ENCODE assay signal across 25 cellular contexts in genomic region chr1:15973772-15974171, GRCh38. TPM values are rescaled to one million over a fixed set of nuclear protein-coding genes. Genes with fewer than 3 reads are reported as not detected.
DNase-seq lines count a peak whose midpoint lies in the region; ATAC-seq, FAIRE-seq and TF ChIP-seq lines count a peak whose summit lies in the region.
"Had no signal": no experiment of that assay in that cellular context is flagged by ENCODE, and none has a peak within 500 bp of the region (broad histone marks: within the 10 kb centered on the region; RNA-seq: fewer than 3 reads in every experiment).

No MANE protein-coding gene starts in this region.

- no peak overlapping the region for H3K4me3 ChIP-seq in Loucy (ENCODE audit: low read length, poor library complexity, severe bottlenecking)
- H3K4me3 ChIP-seq in GM12878 = peak overlapping the region; percentile 95; the same call in 1 of the 2 replicates
- H3K4me3 ChIP-seq in ascending aorta = no peak overlapping the region
- H3K4me3 ChIP-seq: gastroesophageal sphincter, lower lobe of right lung had no signal

- H3K79me2 ChIP-seq in Loucy (ENCODE audit: insufficient read depth, low read length) (peaks cover 56% of the 10 kb centered on the region), GM12878 (ENCODE audit: control insufficient read depth, insufficient read depth, low read length) (peaks cover 20% of the 10 kb centered on the region)

- H3K36me3 Mint-ChIP-seq in activated T-cell treated with anti-CD3 and anti-CD28 coated beads, Interleukin-2, amount 50 U/mL, for 72 hours (ENCODE audit: insufficient read depth in 2 of 2) = peaks cover 17 to 23% of the 10 kb centered on the region in 2 donors
- H3K36me3 Mint-ChIP-seq in stimulated activated naive B cell treated with anti-CD40 and anti-IgM and Interleukin-4, amounts not matched to agents 10 μg/mL and 1 μg/mL and 100 μg/mL, for 72 hours = peaks cover 42 to 50% of the 10 kb centered on the region in 2 donors

- TF ChIP-seq RAD21 in GM12878 (IDR thresholded peaks at IDR 0.05; ENCODE audit: insufficient read depth, low read depth, low read length) = no peak

- RAD21 ChIA-PET in GM12878 (lab: Charles Lee; ENCODE audit: unreplicated experiment) = interaction anchor here (0.8 to 5.3 kb wide), 13 partner anchors 12 to 158 kb away, joined by 3 to 116 read pairs (median 4); partner anchors contain the start of gene SPEN

- in situ Hi-C loops in GM12878 (cut with MboI) = no loop called here

- H3K36me3 ChIP-seq in Loucy (ENCODE audit: insufficient read depth, low read length) = peaks cover 22% of the 10 kb centered on the region; the same call in 1 of the 2 replicates
- peaks cover 10 to 22% of the 10 kb centered on the region in 2 experiments for H3K36me3 ChIP-seq in GM12878 (ENCODE audit: control insufficient read depth in 2 of 2, insufficient read depth in 2 of 2, low read length in 1 of 2)
- H3K36me3 ChIP-seq in ascending aorta = peaks cover 19 to 24% of the 10 kb centered on the region in 2 donors

- peaks cover 21% of the 10 kb centered on the region for H3K4me1 ChIP-seq in Loucy (ENCODE audit: insufficient read depth, low read length, poor library complexity, severe bottlenecking)
- peaks cover 4% of the 10 kb centered on the region for H3K4me1 ChIP-seq in GM12878 (ENCODE audit: control insufficient read depth, insufficient read depth, low read length)
- peaks cover 5 to 14% of the 10 kb centered on the region in 2 donors for H3K4me1 ChIP-seq in ascending aorta

- no peak for TF ChIP-seq POLR2A in GM12878 (IDR thresholded peaks at IDR 0.05; ENCODE audit: low read depth, low read length)

- CTCF ChIA-PET in GM12878 (lab: Yijun Ruan, JAX) = interaction anchor here (0.6 to 5.1 kb wide), 3 partner anchors 11 to 391 kb away, joined by 3 to 68 read pairs (median 8); no protein-coding TSS in a partner anchor

- no TSS peak for BruUV-seq in GM12878 (replicated peaks; lab: Mats Ljungman, UMichigan)

- H3K27me3 ChIP-seq in Loucy (ENCODE audit: insufficient read depth, low read length, poor library complexity, severe bottlenecking) = no peaks in the 10 kb centered on the region
- no peaks in the 10 kb centered on the region for H3K27me3 ChIP-seq in GM12878 (replicated peaks in 1 of 2; ENCODE audit: control insufficient read depth in 2 of 2, insufficient read depth in 2 of 2, low read length in 1 of 2)
- no peaks in the 10 kb centered on the region for H3K27me3 ChIP-seq in ascending aorta
- H3K27me3 ChIP-seq: esophagus squamous epithelium, gastroesophageal sphincter, vagina had no signal

- TF ChIP-seq CTCF in Loucy (conservative IDR thresholded peaks at IDR 0.05; ENCODE audit: low read length) (no peak), GM12878 (IDR thresholded peaks at IDR 0.05 in 2 of 3, conservative IDR thresholded peaks at IDR 0.05 in 1 of 3; ENCODE audit: control insufficient read depth in 2 of 3, extremely low read depth in 1 of 3, insufficient read depth in 1 of 3, low read depth in 3 of 3, low read length in 3 of 3) (no peak), ascending aorta (IDR thresholded peaks at IDR 0.05) (no peak)

- H3K4me2 ChIP-seq in Loucy (ENCODE audit: low read depth, low read length, poor library complexity, severe bottlenecking) (peak overlapping the region; percentile 96), GM12878 (ENCODE audit: control insufficient read depth, insufficient read depth) (no peak overlapping the region; the same call in 1 of the 2 replicates)

- H3K9me3 ChIP-seq in Loucy (ENCODE audit: insufficient read depth, low read depth, low read length) (no peaks in the 10 kb centered on the region), GM12878 (replicated peaks; ENCODE audit: control insufficient read depth, insufficient read depth, low read length) (peaks cover 10% of the 10 kb centered on the region; the same call in 2 of the 3 replicates), ascending aorta (no peaks in the 10 kb centered on the region)
- H3K9me3 ChIP-seq: esophagus squamous epithelium, gastroesophageal sphincter, lower lobe of right lung, vagina had no signal

- ATAC-seq in activated T-cell treated with anti-CD3 and anti-CD28 coated beads, Interleukin-2, amount 50 U/mL, for 72 hours (replicated peaks in 1 of 2) = no peak
- no peak for ATAC-seq in GM12878
- ATAC-seq in stimulated activated naive B cell treated with anti-CD40 and anti-IgM and Interleukin-4, amounts not matched to agents 10 μg/mL and 1 μg/mL and 100 μg/mL, for 72 hours (replicated peaks) = no peak
- no peak for ATAC-seq in GM19328 (IDR thresholded peaks at IDR 0.05; ENCODE audit: unreplicated experiment)
- ATAC-seq: gastroesophageal sphincter, lower lobe of right lung had no signal

- H3K27me3 Mint-ChIP-seq in activated T-cell treated with anti-CD3 and anti-CD28 coated beads, Interleukin-2, amount 50 U/mL, for 72 hours (ENCODE audit: low read depth) = no peaks in the 10 kb centered on the region
- no peaks in the 10 kb centered on the region for H3K27me3 Mint-ChIP-seq in stimulated activated naive B cell treated with anti-CD40 and anti-IgM and Interleukin-4, amounts not matched to agents 10 μg/mL and 1 μg/mL and 100 μg/mL, for 72 hours

- H2AFZ ChIP-seq in Loucy (ENCODE audit: low read length) (no peak overlapping the region), GM12878 (ENCODE audit: control insufficient read depth, low read depth, low read length) (no peak overlapping the region)

- no peak for TF ChIP-seq EP300 in GM12878 (IDR thresholded peaks at IDR 0.05; ENCODE audit: borderline replicate concordance in 1 of 2, control insufficient read depth in 1 of 2, low read depth in 2 of 2, low read length in 2 of 2)

- intact Hi-C loops in GM12878 (cut with micrococcal nuclease; ENCODE audit: unreplicated experiment) (loop anchor here (10.0 kb wide), 1 partner anchor 449 kb away; the partner anchor contains the start of genes CASP9 and DNAJC16), ascending aorta (cut with DNase I) (no loop called here)

- SMC1A ChIA-PET in GM12878 (lab: Charles Lee; ENCODE audit: uncharacterized antibody, unreplicated experiment) = interaction anchor here (0.7 to 5.0 kb wide), 12 partner anchors 9 to 158 kb away, joined by 3 to 53 read pairs (median 4); no protein-coding TSS in a partner anchor

- no peak for DNase-seq in activated T-cell treated with anti-CD3 and anti-CD28 coated beads, Interleukin-2, amount 50 U/mL, for 72 hours
- DNase-seq in activated T-cell treated with anti-CD3 and anti-CD28 coated beads for 4 hours (no peak), GM12878 (ENCODE audit: low read depth, low spot score) (no peak), cerebellum (ENCODE audit: low spot score) (no peak), ascending aorta (ENCODE audit: low spot score in 2 of 2) (no peak)
- no peak for DNase-seq in stimulated activated naive B cell treated with anti-CD40 and anti-IgM and Interleukin-4, amounts not matched to agents 10 μg/mL and 1 μg/mL and 100 μg/mL, for 72 hours
- DNase-seq: activated gamma-delta T cell treated with Interleukin-2 at 50 U/mL for 16 hours; aorta; DMS153; effector CD8-positive, alpha-beta T cell; esophagus squamous epithelium; H7; kidney; lower lobe of right lung; NCI-H1048; NCI-H2081 had no signal

- no peaks in the 10 kb centered on the region for H3K9me2 ChIP-seq in Loucy (replicated peaks; ENCODE audit: low read depth, low read length)

- H3F3A ChIP-seq in Loucy (ENCODE audit: low read depth) = no peaks in the 10 kb centered on the region

- H3K27ac Mint-ChIP-seq in activated T-cell treated with anti-CD3 and anti-CD28 coated beads, Interleukin-2, amount 50 U/mL, for 72 hours = no peak overlapping the region
- peak overlapping the region; percentile 44 for H3K27ac Mint-ChIP-seq in stimulated activated naive B cell treated with anti-CD40 and anti-IgM and Interleukin-4, amounts not matched to agents 10 μg/mL and 1 μg/mL and 100 μg/mL, for 72 hours

- FAIRE-seq in GM12878 (lab: Jason Lieb, UNC) = no peak
- FAIRE-seq: kidney had no signal

- peak overlapping the region; percentile 1 to 2 for H3K4me3 Mint-ChIP-seq in activated T-cell treated with anti-CD3 and anti-CD28 coated beads, Interleukin-2, amount 50 U/mL, for 72 hours
- H3K4me3 Mint-ChIP-seq in stimulated activated naive B cell treated with anti-CD40 and anti-IgM and Interleukin-4, amounts not matched to agents 10 μg/mL and 1 μg/mL and 100 μg/mL, for 72 hours = peak overlapping the region in 1 of 2 donors; percentile 11

- WGBS in GM12878 (ENCODE audit: insufficient coverage, insufficient replicate concordance, low lambda C conversion rate, missing lambda C conversion rate) = 94% methylated on average over 4 of the region's 4 CpGs

- H3K9ac ChIP-seq in Loucy (ENCODE audit: low read depth, low read length, poor library complexity, severe bottlenecking) = peak overlapping the region; percentile 24
- H3K9ac ChIP-seq in GM12878 (ENCODE audit: control insufficient read depth, insufficient read depth, low read length) = no peak overlapping the region
- H3K9ac ChIP-seq: KMS-11 had no signal

- H4K20me1 ChIP-seq in Loucy (ENCODE audit: insufficient read depth, low read length, poor library complexity, severe bottlenecking) (peaks cover 18% of the 10 kb centered on the region), GM12878 (ENCODE audit: control insufficient read depth, insufficient read depth) (no peaks in the 10 kb centered on the region)

- peaks cover 40% of the 10 kb centered on the region for H3K4me1 Mint-ChIP-seq in activated T-cell treated with anti-CD3 and anti-CD28 coated beads, Interleukin-2, amount 50 U/mL, for 72 hours (ENCODE audit: low read depth)
- H3K4me1 Mint-ChIP-seq in stimulated activated naive B cell treated with anti-CD40 and anti-IgM and Interleukin-4, amounts not matched to agents 10 μg/mL and 1 μg/mL and 100 μg/mL, for 72 hours = peaks cover 31 to 61% of the 10 kb centered on the region in 2 donors

- H3K27ac ChIP-seq in GM12878 (ENCODE audit: control insufficient read depth, insufficient read depth) (no peak overlapping the region), ascending aorta (no peak overlapping the region)
- H3K27ac ChIP-seq: gastroesophageal sphincter, KMS-11, lower lobe of right lung, vagina had no signal

- POLR2A ChIA-PET in GM12878 (lab: Charles Lee) = interaction anchor here (0.6 to 3.5 kb wide), 8 partner anchors 10 to 139 kb away, joined by 3 to 45 read pairs (median 4); no protein-coding TSS in a partner anchor

- H3K9me3 Mint-ChIP-seq in activated T-cell treated with anti-CD3 and anti-CD28 coated beads, Interleukin-2, amount 50 U/mL, for 72 hours = no peaks in the 10 kb centered on the region
- no peaks in the 10 kb centered on the region for H3K9me3 Mint-ChIP-seq in stimulated activated naive B cell treated with anti-CD40 and anti-IgM and Interleukin-4, amounts not matched to agents 10 μg/mL and 1 μg/mL and 100 μg/mL, for 72 hours

RNA-seq across cellular contexts. Expression of gene ZBTB17, which starts 2.1 kb away (rescaled TPM):
- 10 to 100 TPM; 76.0 to 84.1 TPM for total RNA-seq in activated T-cell treated with anti-CD3 and anti-CD28 coated beads, Interleukin-2, amount 50 U/mL, for 72 hours
- 91.0 and 100 TPM in 2 replicates for total RNA-seq in GM12878 (2013; cell fraction: nucleolus; rRNA removed)
- total RNA-seq in GM12878 (2014; rRNA removed) (45.2 and 49.8 TPM in 2 replicates), GM12878 (2014; rRNA removed; fragmentation: Illumina TruSeq; extraction: Trizol) (19.5 and 22.2 TPM in 2 replicates), GM12878 (2021) (51.0 and 59.4 TPM in 2 replicates), cerebellum (30.9 TPM), ascending aorta (155 TPM)
- 20.6 TPM for polyA plus RNA-seq in GM12878 (2011; ENCODE audit: low read depth)
- polyA plus RNA-seq in GM12878 (2011; rRNA removed) (19.4 and 40.4 TPM in 2 replicates), GM12878 (2014; fragmentation: Illumina TruSeq; extraction: Trizol) (3.9 and 11.1 TPM in 2 replicates), GM12878 (2014; fragmentation: Nextera tagmentation; extraction: Ambion mirVana) (1 to 10 TPM in 1 of 2 experiments, under 1 TPM in 1; 0.87 to 4.3 TPM), GM12878 (2014; rRNA removed) (43.7 and 59.6 TPM in 2 replicates), GM12878 (2016; fragmentation: Nextera tagmentation; extraction: Ambion mirVana) (10 to 100 TPM; 36.9 to 44.1 TPM)
- polyA plus RNA-seq in GM12878 (2011; cell fraction: cytosol; rRNA removed) = 56.9 and 90.5 TPM in 2 replicates
- 320 and 372 TPM in 2 replicates for polyA plus RNA-seq in GM12878 (2011; cell fraction: nucleus; rRNA removed)
- 33.1 and 40.1 TPM in 2 replicates for polyA plus RNA-seq in GM12878 (2012)
- polyA minus RNA-seq in GM12878 (2011; rRNA and poly(A)+ RNA removed) = 44.9 and 67.3 TPM in 2 replicates
- polyA minus RNA-seq in GM12878 (2011; cell fraction: cytosol; rRNA and poly(A)+ RNA removed) = 24.6 and 29.4 TPM in 2 replicates
- 41.5 and 74.8 TPM in 2 replicates for polyA minus RNA-seq in GM12878 (2011; cell fraction: nucleus; rRNA and poly(A)+ RNA removed)

RNA-seq across cellular contexts. Expression of gene SRARP, which starts 30.3 kb away (rescaled TPM):
- not detected for total RNA-seq in activated T-cell treated with anti-CD3 and anti-CD28 coated beads, Interleukin-2, amount 50 U/mL, for 72 hours
- total RNA-seq in GM12878 (2013; cell fraction: nucleolus; rRNA removed) = not detected in 2 replicates
- total RNA-seq in GM12878 (2014; rRNA removed) (not detected in 2 replicates), GM12878 (2014; rRNA removed; fragmentation: Illumina TruSeq; extraction: Trizol) (not detected in 2 replicates), GM12878 (2021) (not detected in 2 replicates), cerebellum (0.82 TPM), ascending aorta (not detected)
- polyA plus RNA-seq in GM12878 (2011; ENCODE audit: low read depth) = not detected
- polyA plus RNA-seq in GM12878 (2011; rRNA removed) (0.03 TPM in 1 of 2 replicates, not detected in the other), GM12878 (2014; fragmentation: Illumina TruSeq; extraction: Trizol) (not detected in 2 replicates), GM12878 (2014; fragmentation: Nextera tagmentation; extraction: Ambion mirVana) (not detected), GM12878 (2014; rRNA removed) (0.06 TPM in 1 of 2 replicates, not detected in the other), GM12878 (2016; fragmentation: Nextera tagmentation; extraction: Ambion mirVana) (not detected)
- 0.01 and 0.02 TPM in 2 replicates for polyA plus RNA-seq in GM12878 (2011; cell fraction: cytosol; rRNA removed)
- 0.03 TPM in 1 of 2 replicates, not detected in the other for polyA plus RNA-seq in GM12878 (2011; cell fraction: nucleus; rRNA removed)
- polyA plus RNA-seq in GM12878 (2012) = not detected in 2 replicates
- polyA minus RNA-seq in GM12878 (2011; rRNA and poly(A)+ RNA removed) = not detected in 2 replicates
- polyA minus RNA-seq in GM12878 (2011; cell fraction: cytosol; rRNA and poly(A)+ RNA removed) = not detected in 2 replicates
- not detected in 2 replicates for polyA minus RNA-seq in GM12878 (2011; cell fraction: nucleus; rRNA and poly(A)+ RNA removed)
- total RNA-seq: aorta, esophagus squamous epithelium, gastroesophageal sphincter, HT-29, NCI-H460, osteoblast, SK-MEL-5, vagina had no signal
- polyA plus RNA-seq: aorta had no signal

RNA-seq across cellular contexts. Expression of gene HSPB7, which starts 44.1 kb away (rescaled TPM):
- not detected for total RNA-seq in activated T-cell treated with anti-CD3 and anti-CD28 coated beads, Interleukin-2, amount 50 U/mL, for 72 hours
- total RNA-seq in GM12878 (2013; cell fraction: nucleolus; rRNA removed) = not detected in 2 replicates
- total RNA-seq in GM12878 (2014; rRNA removed) = not detected in 2 replicates
- total RNA-seq in GM12878 (2014; rRNA removed; fragmentation: Illumina TruSeq; extraction: Trizol) = not detected in 2 replicates
- 0.21 TPM in 1 of 2 replicates, not detected in the other for total RNA-seq in GM12878 (2021)
- polyA plus RNA-seq in GM12878 (2011; ENCODE audit: low read depth) = not detected
- not detected in 2 replicates for polyA plus RNA-seq in GM12878 (2011; rRNA removed)
- polyA plus RNA-seq in GM12878 (2011; cell fraction: cytosol; rRNA removed) = not detected in 2 replicates
- not detected in 2 replicates for polyA plus RNA-seq in GM12878 (2011; cell fraction: nucleus; rRNA removed)
- 0.08 and 0.27 TPM in 2 replicates for polyA plus RNA-seq in GM12878 (2012)
- polyA plus RNA-seq in GM12878 (2014; fragmentation: Illumina TruSeq; extraction: Trizol) = not detected in 2 replicates
- polyA plus RNA-seq in GM12878 (2014; fragmentation: Nextera tagmentation; extraction: Ambion mirVana) = not detected
- polyA plus RNA-seq in GM12878 (2014; rRNA removed) = not detected in 2 replicates
- under 1 TPM in 1 of 2 experiments, not detected in 1; 0.34 TPM for polyA plus RNA-seq in GM12878 (2016; fragmentation: Nextera tagmentation; extraction: Ambion mirVana)
- polyA minus RNA-seq in GM12878 (2011; rRNA and poly(A)+ RNA removed) = not detected in 2 replicates
- polyA minus RNA-seq in GM12878 (2011; cell fraction: cytosol; rRNA and poly(A)+ RNA removed) = not detected in 2 replicates
- 0.12 TPM in 1 of 2 replicates, not detected in the other for polyA minus RNA-seq in GM12878 (2011; cell fraction: nucleus; rRNA and poly(A)+ RNA removed)
- 0.36 TPM for total RNA-seq in cerebellum
- total RNA-seq in ascending aorta = 191 TPM
- total RNA-seq: HT-29, NCI-H460 had no signal

RNA-seq across cellular contexts. Expression of gene CLCNKA, which starts 48.1 kb away (rescaled TPM):
- total RNA-seq in activated T-cell treated with anti-CD3 and anti-CD28 coated beads, Interleukin-2, amount 50 U/mL, for 72 hours = not detected
- total RNA-seq in GM12878 (2013; cell fraction: nucleolus; rRNA removed) = 1.7 and 1.8 TPM in 2 replicates
- not detected in 2 replicates for total RNA-seq in GM12878 (2014; rRNA removed)
- not detected in 2 replicates for total RNA-seq in GM12878 (2014; rRNA removed; fragmentation: Illumina TruSeq; extraction: Trizol)
- 0.08 TPM in 1 of 2 replicates, not detected in the other for total RNA-seq in GM12878 (2021)
- 0.13 TPM for polyA plus RNA-seq in GM12878 (2011; ENCODE audit: low read depth)
- 0.05 and 0.06 TPM in 2 replicates for polyA plus RNA-seq in GM12878 (2011; rRNA removed)
- polyA plus RNA-seq in GM12878 (2011; cell fraction: cytosol; rRNA removed) = 0.04 and 0.25 TPM in 2 replicates
- 1.8 and 2.5 TPM in 2 replicates for polyA plus RNA-seq in GM12878 (2011; cell fraction: nucleus; rRNA removed)
- 0.25 and 0.26 TPM in 2 replicates for polyA plus RNA-seq in GM12878 (2012)
- not detected in 2 replicates for polyA plus RNA-seq in GM12878 (2014; fragmentation: Illumina TruSeq; extraction: Trizol)
- under 1 TPM in 1 of 2 experiments, not detected in 1; 0.02 TPM for polyA plus RNA-seq in GM12878 (2014; fragmentation: Nextera tagmentation; extraction: Ambion mirVana)
- 0.10 and 0.23 TPM in 2 replicates for polyA plus RNA-seq in GM12878 (2014; rRNA removed)
- under 1 TPM in 1 of 2 experiments, not detected in 1; 0.15 TPM for polyA plus RNA-seq in GM12878 (2016; fragmentation: Nextera tagmentation; extraction: Ambion mirVana)
- polyA minus RNA-seq in GM12878 (2011; rRNA and poly(A)+ RNA removed) = 0.52 TPM in 1 of 2 replicates, not detected in the other
- polyA minus RNA-seq in GM12878 (2011; cell fraction: cytosol; rRNA and poly(A)+ RNA removed) = not detected in 2 replicates
- 0.19 and 1.2 TPM in 2 replicates for polyA minus RNA-seq in GM12878 (2011; cell fraction: nucleus; rRNA and poly(A)+ RNA removed)
- not detected for total RNA-seq in cerebellum
- not detected for total RNA-seq in ascending aorta
- total RNA-seq: esophagus squamous epithelium, HT-29, NCI-H460, osteoblast, SK-MEL-5 had no signal

Comparison
In these comparisons a context has a peak if more than half of its experiments do, and no peak if none do; other contexts are left out.
1. RNA of gene HSPB7, which starts 44.1 kb away (total RNA-seq): 191 TPM in ascending aorta (single experiment); 0.36 TPM in cerebellum (single experiment), not detected in activated T-cell treated with anti-CD3 and anti-CD28 coated beads, Interleukin-2, amount 50 U/mL, for 72 hours and 0.21 TPM in GM12878; every median in the first group is over 100 times any median in the second.